Comparison of ENCODE assay signal across 32 cellular contexts in genomic region chr1:74584185-74584584, GRCh38.
A peak's percentile ranks its signal among the peaks of the same experiment; 100 is the strongest.
DNase-seq lines count a peak whose midpoint lies in the region; ATAC-seq lines count a peak whose summit lies in the region.
"Had no signal": no experiment of that assay in that cellular context is flagged by ENCODE, and none has a peak within 500 bp of the region (broad histone marks: within the 10 kb centered on the region; RNA-seq: fewer than 3 reads in every experiment).

No MANE protein-coding gene starts in this region.

- peak; percentile 71 for DNase-seq in HCEC 1CT
- DNase-seq in amniotic epithelial cell (ENCODE audit: low read depth): peak; percentile 62
- no peak for DNase-seq in left lobe of liver (ENCODE audit: low spot score)
- no peak for DNase-seq in NCI-H82 (lab: John Stamatoyannopoulos, UW)
- DNase-seq in Right ventricle myocardium superior: no peak
- no peak for DNase-seq in COLO829 (ENCODE audit: low spot score)
- no peak for DNase-seq in cerebellar cortex (ENCODE audit: low spot score)
- DNase-seq: activated CD4-positive, alpha-beta T cell treated with anti-CD3 and anti-CD28 coated beads for 4 hours; activated gamma-delta T cell; activated naive CD8-positive, alpha-beta T cell treated with anti-CD3 and anti-CD28 coated beads for 36 hours; activated T-cell treated with anti-CD3 and anti-CD28 coated beads, Interleukin-2, amount 50 U/mL, for 4 hours; CD4-positive, CD25-positive, alpha-beta regulatory T cell; cortex of kidney; effector memory CD4-positive, alpha-beta T cell; foreskin keratinocyte; head of caudate nucleus; islet precursor cell; left ventricle myocardium inferior; naive B cell; NCI-H1092 treated with DMSO at 0.1 percent for 48 hours; NCI-H187 treated with DMSO at 0.1 percent for 48 hours; NCI-H2171 treated with DMSO at 0.1 percent for 48 hours; NCI-H510A; posterior cingulate gyrus; right cardiac atrium; RPMI8226; stimulated activated CD4-positive, alpha-beta T cell treated with anti-CD3 and anti-CD28 coated beads, Interleukin-12 subunit alpha, Interleukin-12 subunit beta, amount 100 ng/mL, for 4 hours; stimulated activated CD4-positive, alpha-beta T cell treated with anti-CD3 and anti-CD28 coated beads, Interleukin-2, amount 100 ng/mL, for 48 hours; stomach; T1000; tibial artery had no signal

- intact Hi-C loops in Right ventricle myocardium superior (cut with DNase I): no loop called here

- ATAC-seq in left lobe of liver (peak; percentile 59), Right ventricle myocardium superior (ENCODE audit: poor library complexity) (no peak)
- ATAC-seq: activated T-cell treated with anti-CD3 and anti-CD28 coated beads, Interleukin-2, amount 50 U/mL, for 4 hours; foreskin keratinocyte; GM12878; right cardiac atrium had no signal

Comparison
In these comparisons a context has a peak if more than half of its experiments do, and no peak if none do; other contexts are left out.
1. DNase-seq: peak in HCEC 1CT (single experiment) and amniotic epithelial cell (single experiment); none in left lobe of liver (single experiment), NCI-H82 (single experiment), Right ventricle myocardium superior (single experiment), COLO829 (single experiment) and cerebellar cortex (single experiment).